ENCODE assay signal across 16 cellular contexts in genomic region chr10:48205918-48206317, GRCh38.
DNase-seq lines count a peak whose midpoint lies in the region; ATAC-seq and TF ChIP-seq lines count a peak whose summit lies in the region.
"Had no signal": no experiment of that assay in that cellular context is flagged by ENCODE, and none has a peak within 500 bp of the region (broad histone marks: within the 10 kb centered on the region; RNA-seq: fewer than 3 reads in every experiment).

No MANE protein-coding gene starts in this region.

- no peak overlapping the region for H3K27ac ChIP-seq in left lung
- H3K27ac ChIP-seq: BLaER1 treated with 17β-estradiol and CSF1 and Interleukin-3, amounts not matched to agents 10 nM and 100 nM; esophagus squamous epithelium; hepatocyte; prostate gland had no signal

- H3K9me3 Mint-ChIP-seq in activated naive CD8-positive, alpha-beta T cell treated with anti-CD3 and anti-CD28 coated beads for 36 hours: no peaks in the 10 kb centered on the region

- H3K4me3 Mint-ChIP-seq in activated naive CD8-positive, alpha-beta T cell treated with anti-CD3 and anti-CD28 coated beads for 36 hours: no peak overlapping the region

- no peaks in the 10 kb centered on the region for H3K36me3 Mint-ChIP-seq in activated naive CD8-positive, alpha-beta T cell treated with anti-CD3 and anti-CD28 coated beads for 36 hours

- H3K4me1 ChIP-seq in left lung: no peaks in the 10 kb centered on the region
- H3K4me1 ChIP-seq: BLaER1 treated with 17β-estradiol and CSF1 and Interleukin-3, amounts not matched to agents 10 nM and 100 nM; esophagus squamous epithelium; prostate gland had no signal

- H3K27me3 Mint-ChIP-seq in activated naive CD8-positive, alpha-beta T cell treated with anti-CD3 and anti-CD28 coated beads for 36 hours: peaks cover 3% of the 10 kb centered on the region

- H3K4me1 Mint-ChIP-seq in activated naive CD8-positive, alpha-beta T cell treated with anti-CD3 and anti-CD28 coated beads for 36 hours: no peaks in the 10 kb centered on the region

- no peaks in the 10 kb centered on the region for H3K36me3 ChIP-seq in left lung
- H3K36me3 ChIP-seq: BLaER1 treated with 17β-estradiol and CSF1 and Interleukin-3, amounts not matched to agents 10 nM and 100 nM; esophagus squamous epithelium; prostate gland had no signal

- H3K9me3 ChIP-seq in left lung: no peaks in the 10 kb centered on the region
- H3K9me3 ChIP-seq: BLaER1 treated with 17β-estradiol and CSF1 and Interleukin-3, amounts not matched to agents 10 nM and 100 nM; esophagus squamous epithelium; prostate gland had no signal

- intact Hi-C loops in left lung (cut with DNase I): no loop called here

- H3K27ac Mint-ChIP-seq in activated naive CD8-positive, alpha-beta T cell treated with anti-CD3 and anti-CD28 coated beads for 36 hours: no peak overlapping the region

- ATAC-seq in GM18517 (IDR thresholded peaks at IDR 0.05; ENCODE audit: unreplicated experiment) (peak; percentile 83), HG02571 (IDR thresholded peaks at IDR 0.05; ENCODE audit: unreplicated experiment) (peak; percentile 75), HG03442 (IDR thresholded peaks at IDR 0.05; ENCODE audit: unreplicated experiment) (peak; percentile 73), left lung (peak; percentile 91), GM21515 (IDR thresholded peaks at IDR 0.05; ENCODE audit: unreplicated experiment) (no peak)

- no peaks in the 10 kb centered on the region for H3K27me3 ChIP-seq in left lung
- H3K27me3 ChIP-seq: BLaER1 treated with 17β-estradiol and CSF1 and Interleukin-3, amounts not matched to agents 10 nM and 100 nM; esophagus squamous epithelium; hepatocyte had no signal

- no peak for TF ChIP-seq CTCF in left lung (IDR thresholded peaks at IDR 0.05)

- H3K4me3 ChIP-seq in left lung: no peak overlapping the region
- H3K4me3 ChIP-seq: BLaER1 treated with 17β-estradiol and CSF1 and Interleukin-3, amounts not matched to agents 10 nM and 100 nM; esophagus squamous epithelium; hepatocyte; prostate gland had no signal

- DNase-seq in left lung: no peak
- no peak for DNase-seq in central memory CD4-positive, alpha-beta T cell
- DNase-seq in activated naive CD8-positive, alpha-beta T cell treated with anti-CD3 and anti-CD28 coated beads for 36 hours: no peak
- DNase-seq in T-helper 1 cell: no peak
- DNase-seq: DMS79 treated with DMSO at 0.1 percent for 48 hours, esophagus squamous epithelium, H7, NCI-H1105 treated with DMSO at 0.1 percent for 48 hours, NCI-H2227 treated with DMSO at 0.1 percent for 48 hours had no signal
